11 cellular contexts compared by ENCODE assay signal in the genomic region with DNA sequence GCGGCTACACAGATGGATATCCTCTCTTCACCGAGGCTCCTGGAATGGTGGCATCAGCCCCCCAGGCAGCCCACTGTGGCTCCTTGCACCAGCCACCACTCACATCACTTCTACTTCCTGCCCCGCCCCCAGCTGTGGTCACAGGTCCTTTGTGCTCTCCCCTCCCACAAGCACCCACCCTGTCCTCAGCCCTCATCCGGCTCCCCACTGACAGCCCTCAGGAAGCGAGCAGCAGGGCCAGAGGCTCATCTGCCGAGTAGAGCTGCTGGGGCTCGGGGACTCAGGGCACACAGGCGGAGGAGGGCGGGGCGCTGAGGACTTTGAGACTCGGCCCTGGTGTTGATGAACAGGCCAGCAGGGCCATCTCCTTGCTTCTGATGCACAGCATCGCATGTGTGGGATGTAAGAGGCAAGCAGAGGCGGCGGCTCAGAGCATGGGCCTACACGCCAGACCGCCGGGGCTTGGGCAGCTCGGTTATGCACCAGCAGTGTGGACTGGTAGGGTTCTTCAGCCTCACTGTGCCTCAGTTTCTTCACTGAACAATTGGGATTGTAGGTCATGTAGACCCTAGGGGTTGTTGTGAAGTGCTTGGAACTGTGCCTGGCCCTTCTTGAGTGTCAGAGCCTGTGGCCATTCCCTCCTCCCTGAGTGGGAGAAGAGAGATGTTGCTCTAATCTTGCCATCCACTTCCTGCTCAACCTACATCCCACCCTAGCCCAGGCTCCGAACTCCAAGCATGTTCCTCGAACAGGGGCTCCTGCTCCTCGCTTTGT. TPM values are rescaled to one million over a fixed set of nuclear protein-coding genes. Genes with fewer than 3 reads are reported as not detected.
DNase-seq lines count a peak whose midpoint lies in the region; ATAC-seq, FAIRE-seq and TF ChIP-seq lines count a peak whose summit lies in the region.
"Had no signal": no experiment of that assay in that cellular context is flagged by ENCODE, and none has a peak within 500 bp of the region (broad histone marks: within the 10 kb centered on the region; RNA-seq: fewer than 3 reads in every experiment).

A gene (minus strand): TSS at position 77 of the 774 bp plus-strand sequence. CDS start 1,839 bp downstream, outside the sequence.

- H3K4me1 ChIP-seq in K562 (replicated peaks in 1 of 2; ENCODE audit: control insufficient read depth in 2 of 2, insufficient read depth in 2 of 2, low read length in 2 of 2) (peaks cover 53 to 58% of the 10 kb centered on the region in 2 experiments), smooth muscle cell (ENCODE audit: low read depth) (no peaks in the 10 kb centered on the region)

- peak within 1 kb of the TSS; percentile 90 for H3K27ac Mint-ChIP-seq in CD4-positive, alpha-beta T cell
- H3K27ac Mint-ChIP-seq: memory B cell had no signal

- no peaks in the 10 kb centered on the region for H3K27me3 Mint-ChIP-seq in CD4-positive, alpha-beta T cell
- H3K27me3 Mint-ChIP-seq: memory B cell had no signal

- peak; percentile 35 to 81 (median 67) for DNase-seq in CD4-positive, alpha-beta T cell
- DNase-seq in activated CD4-positive, alpha-beta T cell treated with anti-CD3 and anti-CD28 coated beads for 4 hours: peak; percentile 51 to 74
- DNase-seq in K562 (ENCODE audit: extremely low read depth in 1 of 4, low spot score in 3 of 4) (peak; percentile 57 to 65 (median 59)), smooth muscle cell (lab: John Stamatoyannopoulos, UW; ENCODE audit: unreplicated experiment) (no peak), putamen (ENCODE audit: low spot score) (no peak)
- peak; percentile 35 to 64 for DNase-seq in stimulated activated CD4-positive, alpha-beta T cell treated with anti-CD3 and anti-CD28 coated beads, Interleukin-15, amount 100 ng/mL, for 48 hours (ENCODE audit: low read depth in 2 of 2)
- DNase-seq: cerebellar nuclear complex, NCI-H1694 treated with DMSO at 0.1 percent for 48 hours had no signal

- no peak for FAIRE-seq in K562 (lab: Jason Lieb, UNC)

- H3K4me2 ChIP-seq in K562 (ENCODE audit: insufficient read depth, low read length) (peak within 1 kb of the TSS; percentile 9; the same call in 1 of the 2 replicates), smooth muscle cell (no peak within 1 kb of the TSS)

- H3K4me1 Mint-ChIP-seq in CD4-positive, alpha-beta T cell (ENCODE audit: low read depth): peaks cover 44% of the 10 kb centered on the region
- H3K4me1 Mint-ChIP-seq: memory B cell had no signal

- no peaks in the 10 kb centered on the region for H3K27me3 ChIP-seq in CD4-positive, alpha-beta T cell (ENCODE audit: control insufficient read depth, insufficient read depth, low read length)
- H3K27me3 ChIP-seq in K562 (ENCODE audit: control insufficient read depth in 2 of 2, insufficient read depth in 2 of 2, low read length in 2 of 2) (no peaks in the 10 kb centered on the region), smooth muscle cell (ENCODE audit: low read depth) (no peaks in the 10 kb centered on the region)

- TF ChIP-seq EP300 in K562 (IDR thresholded peaks at IDR 0.05; ENCODE audit: low read length): 0 out of 2 replicates have a peak, but pooled peaks have one; percentile 6

- H3K4me3 ChIP-seq in K562: no peak within 1 kb of the TSS
- H3K4me3 ChIP-seq in smooth muscle cell: no peak within 1 kb of the TSS

- H4K20me1 ChIP-seq in K562 (replicated peaks; ENCODE audit: control insufficient read depth, insufficient read depth, low read length) (no peaks in the 10 kb centered on the region), smooth muscle cell (ENCODE audit: low read depth) (no peaks in the 10 kb centered on the region)

- H3K9me3 ChIP-seq in CD4-positive, alpha-beta T cell (ENCODE audit: control insufficient read depth, low read length): no peaks in the 10 kb centered on the region
- no peaks in the 10 kb centered on the region for H3K9me3 ChIP-seq in K562 (replicated peaks; ENCODE audit: control insufficient read depth, insufficient read depth, low read depth, low read length)
- no peaks in the 10 kb centered on the region for H3K9me3 ChIP-seq in smooth muscle cell (replicated peaks; ENCODE audit: low read depth)

- peak within 1 kb of the TSS; percentile 99 for H3K4me3 Mint-ChIP-seq in CD4-positive, alpha-beta T cell
- H3K4me3 Mint-ChIP-seq: memory B cell had no signal

- H2AFZ ChIP-seq in K562 (ENCODE audit: low read depth, low read length) (peak within 1 kb of the TSS; percentile 75), smooth muscle cell (ENCODE audit: low read depth) (no peak within 1 kb of the TSS)

- WGBS in K562 (ENCODE audit: insufficient coverage, low coverage, missing lambda C conversion rate): 66% methylated on average over 20 of the region's 21 CpGs
- 94% methylated on average over 21 of the region's 21 CpGs for WGBS in smooth muscle cell (ENCODE audit: low lambda C conversion rate)

- peak within 1 kb of the TSS; percentile 5 for H3K27ac ChIP-seq in CD4-positive, alpha-beta T cell (ENCODE audit: low read depth, low read length)
- 0 out of 3 replicates have a peak within 1 kb of the TSS, but pooled peaks have one; percentile 15 for H3K27ac ChIP-seq in K562 (ENCODE audit: extremely low read depth, low read depth, low read length)
- H3K27ac ChIP-seq in smooth muscle cell (ENCODE audit: low read depth): no peak within 1 kb of the TSS

- intact Hi-C loops in CD4-positive, alpha-beta T cell (cut with DNase I, micrococcal nuclease): no loop called here
- intact Hi-C loops in K562 (cut with micrococcal nuclease): no loop called here

- peak; percentile 96 for ATAC-seq in CD4-positive, alpha-beta T cell (ENCODE audit: poor library complexity)
- ATAC-seq in K562 (peak; percentile 55), HG02798 (IDR thresholded peaks at IDR 0.05; ENCODE audit: poor library complexity, unreplicated experiment) (no peak), HG02623 (IDR thresholded peaks at IDR 0.05; ENCODE audit: unreplicated experiment) (no peak)

- H3K9ac ChIP-seq in K562 (ENCODE audit: insufficient read depth in 1 of 2, low read depth in 2 of 2, low read length in 2 of 2) (peak within 1 kb of the TSS in 1 of 2 experiments; percentile 84; a peak in 3 of 4 replicates), smooth muscle cell (ENCODE audit: low read depth) (no peak within 1 kb of the TSS)

- peaks cover 28% of the 10 kb centered on the region for H3K36me3 Mint-ChIP-seq in CD4-positive, alpha-beta T cell (ENCODE audit: low read depth)
- H3K36me3 Mint-ChIP-seq: memory B cell had no signal

- no peak for TF ChIP-seq RAD21 in K562 (CRISPR knock-in tag; conservative IDR thresholded peaks at IDR 0.05 in 1 of 2, IDR thresholded peaks at IDR 0.05 in 1 of 2)

- no peak for TF ChIP-seq CTCF in CD4-positive, alpha-beta T cell (IDR thresholded peaks at IDR 0.05)
- TF ChIP-seq CTCF in K562 (IDR thresholded peaks at IDR 0.05 in 2 of 3, conservative IDR thresholded peaks at IDR 0.05 in 1 of 3; ENCODE audit: insufficient read depth in 2 of 3, low read depth in 1 of 3, low read length in 3 of 3): no peak
- TF ChIP-seq CTCF in smooth muscle cell (IDR thresholded peaks at IDR 0.05; ENCODE audit: borderline replicate concordance, insufficient read depth, poor library complexity, severe bottlenecking): no peak

- no peak for TF ChIP-seq POLR2A in K562 (conservative IDR thresholded peaks at IDR 0.05)

- BruUV-seq in K562 (replicated peaks; lab: Mats Ljungman, UMichigan): no TSS peak

- no peaks in the 10 kb centered on the region for H3K9me3 Mint-ChIP-seq in CD4-positive, alpha-beta T cell
- H3K9me3 Mint-ChIP-seq: memory B cell had no signal

- POLR2A ChIA-PET in CD4-positive, alpha-beta T cell (lab: Charles Lee): interaction anchor here (0.7 to 1.7 kb wide), 5 partner anchors 9 to 332 kb away, joined by 3 to 7 read pairs (median 4); no protein-coding TSS in a partner anchor
- POLR2A ChIA-PET in K562 (lab: Yijun Ruan, JAX): interaction anchor here (1.0 to 1.3 kb wide), 3 partner anchors 8 to 14 kb away, joined by 3 to 5 read pairs (median 3); no protein-coding TSS in a partner anchor

- H3K9me1 ChIP-seq in K562 (ENCODE audit: control insufficient read depth, insufficient read depth, low read length): no peaks in the 10 kb centered on the region

- CTCF ChIA-PET in CD4-positive, alpha-beta T cell (lab: Charles Lee): interaction anchor here (1.0 to 1.8 kb wide), 2 partner anchors 44 to 156 kb away, joined by 3 to 5 read pairs; no protein-coding TSS in a partner anchor
- CTCF ChIA-PET in K562 (lab: Yijun Ruan, JAX; ENCODE audit: low intra/inter-chr PET ratio): no interaction called here

- no peaks in the 10 kb centered on the region for H3F3A ChIP-seq in smooth muscle cell (ENCODE audit: low read depth)

- in situ Hi-C loops in K562 (cut with MboI): no loop called here

- H3K36me3 ChIP-seq in K562 (ENCODE audit: control insufficient read depth, insufficient read depth, low read length): no peaks in the 10 kb centered on the region
- no peaks in the 10 kb centered on the region for H3K36me3 ChIP-seq in smooth muscle cell (ENCODE audit: low read depth)

- H3K79me2 ChIP-seq in K562 (ENCODE audit: control insufficient read depth, insufficient read depth, low read length) (no peaks in the 10 kb centered on the region; the same call in 2 of the 3 replicates), smooth muscle cell (ENCODE audit: low read depth) (no peaks in the 10 kb centered on the region)

TF ChIP-seq in K562, 482 proteins besides CTCF, POLR2A, EP300 and RAD21 (continues in another document):
- no peak for TF ChIP-seq NCOA4 (IDR thresholded peaks at IDR 0.05; ENCODE audit: partially characterized antibody)
- TF ChIP-seq ZNF133 (CRISPR knock-in tag; IDR thresholded peaks at IDR 0.05): no peak

RNA-seq across cellular contexts. Expression of the gene that starts here (rescaled TPM):
- total RNA-seq in CD4-positive, alpha-beta T cell: 1 to 10 TPM; 7.4 to 9.4 TPM
- total RNA-seq in K562 (2011; cell fraction: chromatin; rRNA removed; ENCODE audit: low replicate concordance): 4.3 and 18.7 TPM in 2 replicates
- 12.1 and 22.3 TPM in 2 replicates for total RNA-seq in K562 (2011; cell fraction: nucleolus; rRNA removed)
- total RNA-seq in K562 (2011; cell fraction: nucleoplasm; rRNA removed): 11.3 and 24.4 TPM in 2 replicates
- 4.9 and 5.3 TPM in 2 replicates for total RNA-seq in K562 (2014; rRNA removed)
- 4.3 and 5.4 TPM in 2 replicates for total RNA-seq in K562 (2014; rRNA removed; fragmentation: Illumina TruSeq; extraction: Trizol)
- 6.4 and 7.9 TPM in 2 replicates for total RNA-seq in K562 (2015; rRNA removed; fragmentation: Illumina TruSeq; extraction: Trizol)
- 8.6 and 9.0 TPM in 2 replicates for total RNA-seq in K562 (2021)
- 0.84 and 4.3 TPM in 2 replicates for polyA plus RNA-seq in K562 (2011; rRNA removed)
- polyA plus RNA-seq in K562 (2011; cell fraction: cytosol; rRNA removed): 0.52 and 10.6 TPM in 2 replicates
- polyA plus RNA-seq in K562 (2011; cell fraction: nucleus; rRNA removed): 1.3 and 11.4 TPM in 2 replicates
- 21.1 and 32.3 TPM in 2 replicates for polyA plus RNA-seq in K562 (2012)
- 6.4 and 10.7 TPM in 2 replicates for polyA plus RNA-seq in K562 (2014; fragmentation: Illumina TruSeq; extraction: Trizol)
- 1 to 10 TPM; 6.3 to 7.4 TPM for polyA plus RNA-seq in K562 (2014; fragmentation: Nextera tagmentation; extraction: Ambion mirVana)
- 3.2 and 3.8 TPM in 2 replicates for polyA plus RNA-seq in K562 (2014; rRNA removed)
- 0.45 and 13.7 TPM in 2 replicates for polyA minus RNA-seq in K562 (2011; rRNA and poly(A)+ RNA removed)
- 12.9 TPM in 1 of 2 replicates, not detected in the other for polyA minus RNA-seq in K562 (2011; cell fraction: cytosol; rRNA and poly(A)+ RNA removed)
- 0.44 and 3.0 TPM in 2 replicates for polyA minus RNA-seq in K562 (2011; cell fraction: nucleus; rRNA and poly(A)+ RNA removed)
- not detected in 2 replicates for total RNA-seq in smooth muscle cell
- not detected in 2 replicates for polyA plus RNA-seq in smooth muscle cell

Comparison
In these comparisons a context has a peak if more than half of its experiments do, and no peak if none do; other contexts are left out.
1. ATAC-seq: peak in CD4-positive, alpha-beta T cell (single experiment) and K562 (single experiment); none in HG02798 (single experiment) and HG02623 (single experiment).
2. DNase-seq: peak in CD4-positive, alpha-beta T cell (10 of 10), activated CD4-positive, alpha-beta T cell treated with anti-CD3 and anti-CD28 coated beads for 4 hours (2 of 2), K562 (4 of 4) and stimulated activated CD4-positive, alpha-beta T cell treated with anti-CD3 and anti-CD28 coated beads, Interleukin-15, amount 100 ng/mL, for 48 hours (2 of 2); none in smooth muscle cell (single experiment) and putamen (single experiment).